ENCODE assay signal across 3 cellular contexts in genomic region chr13:43693639-43694038, GRCh38.
TF ChIP-seq lines count a peak whose summit lies in the region.

No MANE protein-coding gene starts in this region.

TF ChIP-seq in GM23338, 12 proteins besides CTCF, POLR2A, EP300 and RAD21 (continues in another document):
- TF ChIP-seq ETS1 (IDR thresholded peaks at IDR 0.05) = no peak
- TF ChIP-seq, protein P1, sequence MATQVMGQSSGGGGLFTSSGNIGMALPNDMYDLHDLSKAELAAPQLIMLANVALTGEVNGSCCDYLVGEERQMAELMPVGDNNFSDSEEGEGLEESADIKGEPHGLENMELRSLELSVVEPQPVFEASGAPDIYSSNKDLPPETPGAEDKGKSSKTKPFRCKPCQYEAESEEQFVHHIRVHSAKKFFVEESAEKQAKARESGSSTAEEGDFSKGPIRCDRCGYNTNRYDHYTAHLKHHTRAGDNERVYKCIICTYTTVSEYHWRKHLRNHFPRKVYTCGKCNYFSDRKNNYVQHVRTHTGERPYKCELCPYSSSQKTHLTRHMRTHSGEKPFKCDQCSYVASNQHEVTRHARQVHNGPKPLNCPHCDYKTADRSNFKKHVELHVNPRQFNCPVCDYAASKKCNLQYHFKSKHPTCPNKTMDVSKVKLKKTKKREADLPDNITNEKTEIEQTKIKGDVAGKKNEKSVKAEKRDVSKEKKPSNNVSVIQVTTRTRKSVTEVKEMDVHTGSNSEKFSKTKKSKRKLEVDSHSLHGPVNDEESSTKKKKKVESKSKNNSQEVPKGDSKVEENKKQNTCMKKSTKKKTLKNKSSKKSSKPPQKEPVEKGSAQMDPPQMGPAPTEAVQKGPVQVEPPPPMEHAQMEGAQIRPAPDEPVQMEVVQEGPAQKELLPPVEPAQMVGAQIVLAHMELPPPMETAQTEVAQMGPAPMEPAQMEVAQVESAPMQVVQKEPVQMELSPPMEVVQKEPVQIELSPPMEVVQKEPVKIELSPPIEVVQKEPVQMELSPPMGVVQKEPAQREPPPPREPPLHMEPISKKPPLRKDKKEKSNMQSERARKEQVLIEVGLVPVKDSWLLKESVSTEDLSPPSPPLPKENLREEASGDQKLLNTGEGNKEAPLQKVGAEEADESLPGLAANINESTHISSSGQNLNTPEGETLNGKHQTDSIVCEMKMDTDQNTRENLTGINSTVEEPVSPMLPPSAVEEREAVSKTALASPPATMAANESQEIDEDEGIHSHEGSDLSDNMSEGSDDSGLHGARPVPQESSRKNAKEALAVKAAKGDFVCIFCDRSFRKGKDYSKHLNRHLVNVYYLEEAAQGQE (IDR thresholded peaks at IDR 0.05; ENCODE audit: unreplicated experiment) = no peak
- TF ChIP-seq NANOG (IDR thresholded peaks at IDR 0.05; ENCODE audit: borderline replicate concordance) = no peak
- no peak for TF ChIP-seq EZH2phosphoT487 (IDR thresholded peaks at IDR 0.05; ENCODE audit: unreplicated experiment)
- no peak for TF ChIP-seq EZH2 (IDR thresholded peaks at IDR 0.05; ENCODE audit: low read depth, unreplicated experiment)
- no peak for TF ChIP-seq ZNF331 (CRISPR knock-in tag; IDR thresholded peaks at IDR 0.05; ENCODE audit: low read depth)

TF ChIP-seq in IMR-90, 13 proteins besides CTCF, POLR2A, EP300 and RAD21:
- no peak for TF ChIP-seq SMC3 (IDR thresholded peaks at IDR 0.05; ENCODE audit: low read depth, low read length)
- no peak for TF ChIP-seq NFE2L2 (IDR thresholded peaks at IDR 0.05; ENCODE audit: low read depth, low read length)
- TF ChIP-seq CHD1 (IDR thresholded peaks at IDR 0.05; ENCODE audit: low read depth, low read length) = no peak
- TF ChIP-seq MAFK (IDR thresholded peaks at IDR 0.05; ENCODE audit: low read depth, low read length) = peak; percentile 68

TF ChIP-seq in H1, 55 proteins besides CTCF, POLR2A, EP300 and RAD21:
- TF ChIP-seq MAFK (IDR thresholded peaks at IDR 0.05; ENCODE audit: low read depth, low read length) (peak; percentile 28; the same call in 1 of the 2 replicates), RXRA (IDR thresholded peaks at IDR 0.05; ENCODE audit: insufficient read depth, low read depth, low read length) (no peak), CHD2 (IDR thresholded peaks at IDR 0.05; ENCODE audit: low read length) (no peak), KDM5A (IDR thresholded peaks at IDR 0.05; ENCODE audit: low read length) (no peak)
